ENCODE assay signal across 8 cellular contexts in genomic region chr14:77040309-77040994, GRCh38. TPM values are rescaled to one million over a fixed set of nuclear protein-coding genes. Genes with fewer than 3 reads are reported as not detected.
DNase-seq lines count a peak whose midpoint lies in the region; ATAC-seq lines count a peak whose summit lies in the region.

No MANE protein-coding gene starts in this region.

- H4K8ac ChIP-seq in mesendoderm (ENCODE audit: low read depth, low read length), result no peak overlapping the region

- H3K4me1 ChIP-seq in CD4-positive, CD25-positive, alpha-beta regulatory T cell (ENCODE audit: control insufficient read depth, insufficient read depth, low read length, poor library complexity, severe bottlenecking), result peaks cover 77% of the 10 kb centered on the region
- H3K4me1 ChIP-seq in mesendoderm (ENCODE audit: control insufficient read depth, low read depth, low read length), result peaks cover 27% of the 10 kb centered on the region

- peak overlapping the region; percentile 99 to 100 (median 100) for H3K27ac Mint-ChIP-seq in CD4-positive, CD25-positive, alpha-beta regulatory T cell
- peak overlapping the region; percentile 98 for H3K27ac Mint-ChIP-seq in effector memory CD8-positive, alpha-beta T cell

- H2AK5ac ChIP-seq in mesendoderm (ENCODE audit: low read length), result no peak overlapping the region

- peaks cover 5% of the 10 kb centered on the region for H3K27me3 Mint-ChIP-seq in CD4-positive, CD25-positive, alpha-beta regulatory T cell
- H3K27me3 Mint-ChIP-seq in effector memory CD8-positive, alpha-beta T cell, result no peaks in the 10 kb centered on the region

- H3K36me3 ChIP-seq in CD4-positive, CD25-positive, alpha-beta regulatory T cell (ENCODE audit: control insufficient read depth, insufficient read depth, low read length), result no peaks in the 10 kb centered on the region
- H3K36me3 ChIP-seq in mesendoderm (ENCODE audit: control insufficient read depth, insufficient read depth, low read length), result no peaks in the 10 kb centered on the region

- H3K27me3 ChIP-seq in CD4-positive, CD25-positive, alpha-beta regulatory T cell (ENCODE audit: control insufficient read depth, insufficient read depth, low read length), result no peaks in the 10 kb centered on the region
- H3K27me3 ChIP-seq in mesendoderm (ENCODE audit: insufficient read depth, low read length, poor library complexity), result no peaks in the 10 kb centered on the region

- H3K18ac ChIP-seq in mesendoderm (ENCODE audit: low read length), result no peak overlapping the region

- H3K9me3 ChIP-seq in CD4-positive, CD25-positive, alpha-beta regulatory T cell (ENCODE audit: control insufficient read depth in 2 of 2, low read length in 2 of 2), result no peaks in the 10 kb centered on the region

- WGBS in mesendoderm (ENCODE audit: extremely low coverage, insufficient coverage, low lambda C conversion rate), result no CpG with 5 or more reads among the region's 23 CpGs

- no peaks in the 10 kb centered on the region for H3K9me3 Mint-ChIP-seq in CD4-positive, CD25-positive, alpha-beta regulatory T cell
- no peaks in the 10 kb centered on the region for H3K9me3 Mint-ChIP-seq in effector memory CD8-positive, alpha-beta T cell

- no peak overlapping the region for H2BK120ac ChIP-seq in mesendoderm (ENCODE audit: low read depth, low read length)

- no peak overlapping the region for H3K4ac ChIP-seq in mesendoderm (ENCODE audit: low read depth, low read length)

- peak overlapping the region; percentile 85 for H3K56ac ChIP-seq in mesendoderm (ENCODE audit: low read length)

- H3K4me1 Mint-ChIP-seq in CD4-positive, CD25-positive, alpha-beta regulatory T cell, result peaks cover 36 to 92% (median 66%) of the 10 kb centered on the region in 4 donors
- peaks cover 57 to 69% of the 10 kb centered on the region in 2 donors for H3K4me1 Mint-ChIP-seq in effector memory CD8-positive, alpha-beta T cell (ENCODE audit: low read depth in 2 of 2)

- no peak overlapping the region for H3K23ac ChIP-seq in mesendoderm (ENCODE audit: low read length)

- peak overlapping the region; percentile 74 for H3K4me3 ChIP-seq in CD4-positive, CD25-positive, alpha-beta regulatory T cell (ENCODE audit: low read depth, low read length)
- H3K4me3 ChIP-seq in mesendoderm (ENCODE audit: low read length), result no peak overlapping the region

- no peak overlapping the region for H2BK5ac ChIP-seq in mesendoderm (ENCODE audit: low read length)

- H4K5ac ChIP-seq in mesendoderm (ENCODE audit: low read length), result no peak overlapping the region

- H3K27ac ChIP-seq in CD4-positive, CD25-positive, alpha-beta regulatory T cell (ENCODE audit: insufficient read depth, low read length, poor library complexity, severe bottlenecking), result peak overlapping the region; percentile 96
- peak overlapping the region; percentile 20 for H3K27ac ChIP-seq in mesendoderm (ENCODE audit: low read depth, low read length)

- peak; percentile 87 to 94 (median 92) for DNase-seq in CD4-positive, CD25-positive, alpha-beta regulatory T cell
- DNase-seq in HT1080 (ENCODE audit: low read depth), result peak; percentile 98
- DNase-seq in NK-92 treated with Interleukin-12 subunit alpha and Interleukin-12 subunit beta, amount 100 ng/mL, for 24 hours (lab: John Stamatoyannopoulos, UW), result peak; percentile 86
- peak; percentile 91 to 92 for DNase-seq in activated CD8-positive, alpha-beta memory T cell treated with anti-CD3 and anti-CD28 coated beads for 4 hours (ENCODE audit: low read depth in 2 of 2)
- peak; percentile 95 to 98 (median 97) for DNase-seq in effector memory CD8-positive, alpha-beta T cell
- DNase-seq in mesendoderm, result peak; percentile 91
- DNase-seq in stimulated activated CD8-positive, alpha-beta memory T cell treated with anti-CD3 and anti-CD28 coated beads, Interleukin-12 subunit alpha, Interleukin-12 subunit beta, amount 100 ng/mL, for 4 hours (ENCODE audit: low read depth), result peak; percentile 89

- no peaks in the 10 kb centered on the region for H3K79me1 ChIP-seq in mesendoderm (ENCODE audit: low read length)

- H3K36me3 Mint-ChIP-seq in CD4-positive, CD25-positive, alpha-beta regulatory T cell, result no peaks in the 10 kb centered on the region
- H3K36me3 Mint-ChIP-seq in effector memory CD8-positive, alpha-beta T cell (ENCODE audit: insufficient read depth), result peaks cover 37% of the 10 kb centered on the region

- H3K9ac ChIP-seq in mesendoderm (ENCODE audit: low read length), result peak overlapping the region; percentile 50

- H3K4me2 ChIP-seq in mesendoderm (ENCODE audit: low read length), result peak overlapping the region; percentile 56

- no peaks in the 10 kb centered on the region for H3K79me2 ChIP-seq in mesendoderm (ENCODE audit: control insufficient read depth, insufficient read depth, low read length)

- peak overlapping the region; percentile 86 to 96 (median 91) for H3K4me3 Mint-ChIP-seq in CD4-positive, CD25-positive, alpha-beta regulatory T cell
- H3K4me3 Mint-ChIP-seq in effector memory CD8-positive, alpha-beta T cell, result peak overlapping the region; percentile 86

- H2BK15ac ChIP-seq in mesendoderm (replicated peaks; ENCODE audit: low read depth), result no peak overlapping the region

- peak; percentile 80 for ATAC-seq in CD4-positive, CD25-positive, alpha-beta regulatory T cell (ENCODE audit: low read depth in 2 of 2)
- ATAC-seq in GM21360 (IDR thresholded peaks at IDR 0.05; ENCODE audit: unreplicated experiment), result peak; percentile 68
- ATAC-seq in effector memory CD8-positive, alpha-beta T cell (replicated peaks), result peak; percentile 75

RNA-seq across cellular contexts. Expression of gene IRF2BPL, which starts 11.9 kb away (rescaled TPM):
- total RNA-seq in CD4-positive, CD25-positive, alpha-beta regulatory T cell, result 48.9 TPM
- polyA plus RNA-seq in CD4-positive, CD25-positive, alpha-beta regulatory T cell, result 1 to 10 TPM; 2.2 to 6.7 (median 4.0) TPM
- total RNA-seq in HT1080 (2014; rRNA removed; shearing (Covaris generic)), result 22.0 and 27.6 TPM in 2 replicates
- 20.8 and 21.0 TPM in 2 replicates for polyA plus RNA-seq in HT1080 (2015; cell fraction: cytosol; rRNA removed)
- 17.6 and 20.3 TPM in 2 replicates for polyA plus RNA-seq in HT1080 (2015; cell fraction: nucleus; rRNA removed)
- polyA plus RNA-seq in mesendoderm (2013, experiment 1 of 2), result 15.8 TPM
- polyA plus RNA-seq in mesendoderm (2013, experiment 2 of 2), result 15.9 TPM

RNA-seq across cellular contexts. Expression of gene CIPC, which starts 57.6 kb away (rescaled TPM):
- total RNA-seq in CD4-positive, CD25-positive, alpha-beta regulatory T cell, result 12.3 TPM
- 10 to 100 TPM; 11.4 to 14.2 (median 12.5) TPM for polyA plus RNA-seq in CD4-positive, CD25-positive, alpha-beta regulatory T cell
- total RNA-seq in HT1080 (2014; rRNA removed; shearing (Covaris generic)), result 10.4 and 12.9 TPM in 2 replicates
- polyA plus RNA-seq in HT1080 (2015; cell fraction: cytosol; rRNA removed), result 12.0 and 12.9 TPM in 2 replicates
- polyA plus RNA-seq in HT1080 (2015; cell fraction: nucleus; rRNA removed), result 15.0 and 15.8 TPM in 2 replicates
- 12.6 TPM for polyA plus RNA-seq in mesendoderm (2013, experiment 1 of 2)
- polyA plus RNA-seq in mesendoderm (2013, experiment 2 of 2), result 13.2 TPM
